13 cellular contexts compared by ENCODE assay signal in the genomic region with DNA sequence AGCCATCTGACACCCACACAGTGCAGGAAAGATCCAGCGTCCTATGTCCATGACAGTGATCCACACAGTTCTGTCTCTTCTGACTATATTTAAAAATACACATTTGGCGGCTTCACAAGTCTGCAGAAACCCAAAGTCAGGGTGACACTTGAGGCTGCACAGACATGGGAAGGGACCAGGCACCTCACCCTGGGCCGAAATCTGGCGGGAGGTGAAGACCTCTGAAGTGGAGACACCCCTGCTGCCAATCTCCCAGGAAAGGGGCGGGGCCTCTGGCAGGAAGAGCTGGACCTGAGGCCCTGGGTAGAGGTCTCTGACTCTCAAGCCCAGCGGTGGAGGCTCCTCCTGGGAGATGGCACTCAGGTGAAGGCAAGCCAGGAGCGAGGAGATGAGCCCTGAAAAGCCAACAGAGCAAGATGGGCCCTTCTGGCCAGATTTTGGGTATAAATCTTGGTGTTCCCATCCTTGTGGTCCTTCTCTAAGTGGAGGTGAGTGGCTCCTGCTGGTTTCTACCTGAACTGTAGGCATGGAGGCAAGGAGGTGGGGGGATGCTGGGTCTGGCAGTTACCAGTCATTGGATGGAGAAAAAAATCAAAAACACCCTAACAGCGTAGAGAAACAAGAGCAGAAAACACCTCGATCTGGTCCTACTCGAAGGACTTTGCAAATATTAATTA.
A peak's percentile ranks its signal among the peaks of the same experiment; 100 is the strongest.
DNase-seq lines count a peak whose midpoint lies in the region; ATAC-seq and TF ChIP-seq lines count a peak whose summit lies in the region.
"Had no signal": no experiment of that assay in that cellular context is flagged by ENCODE, and none has a peak within 500 bp of the region (broad histone marks: within the 10 kb centered on the region; RNA-seq: fewer than 3 reads in every experiment).

No MANE protein-coding gene starts in this region.

- H3K9me3 ChIP-seq in esophagus squamous epithelium = no peaks in the 10 kb centered on the region
- no peaks in the 10 kb centered on the region for H3K9me3 ChIP-seq in muscle layer of duodenum (ENCODE audit: control insufficient read depth in 1 of 2, low read length in 2 of 2)
- no peaks in the 10 kb centered on the region for H3K9me3 ChIP-seq in thoracic aorta

- H3K4me1 ChIP-seq in esophagus squamous epithelium (peaks cover 0 to 24% (median 0%) of the 10 kb centered on the region in 3 donors), muscle layer of duodenum (ENCODE audit: control insufficient read depth in 1 of 2, insufficient read depth in 2 of 2, low read length in 2 of 2) (peaks cover 0 to 12% of the 10 kb centered on the region in 2 donors), thoracic aorta (ENCODE audit: control insufficient read depth in 1 of 2, low read depth in 2 of 2) (peaks cover 3 to 17% of the 10 kb centered on the region in 2 donors)

- DNase-seq in activated CD4-positive, alpha-beta T cell treated with anti-CD3 and anti-CD28 coated beads, Interleukin-2, amount 10 ng/mL, durations not matched to agents 7 days and 5 days = no peak
- DNase-seq in activated CD4-positive, alpha-beta T cell treated with anti-CD3 and anti-CD28 coated beads for 48 hours = no peak
- DNase-seq in esophagus squamous epithelium (lab: John Stamatoyannopoulos, UW) = no peak
- DNase-seq in thoracic aorta (ENCODE audit: low spot score) = no peak
- DNase-seq in HuH-7 (ENCODE audit: low spot score) = no peak
- no peak for DNase-seq in NCI-H524 treated with DMSO at 0.1 percent for 48 hours (lab: John Stamatoyannopoulos, UW)
- DNase-seq: CD4-positive, CD25-positive, alpha-beta regulatory T cell; NCI-H2107; stimulated activated CD4-positive, alpha-beta T cell treated with anti-CD3 and anti-CD28 coated beads, Interleukin-4, amount 100 ng/mL, for 1 hour; WERI-Rb-1 had no signal

- intact Hi-C loops in esophagus squamous epithelium (cut with DNase I) = no loop called here

- H3K4me3 Mint-ChIP-seq in activated CD4-positive, alpha-beta T cell treated with anti-CD3 and anti-CD28 coated beads, Interleukin-2, amount 10 ng/mL, durations not matched to agents 7 days and 5 days = no peak overlapping the region

- H3K27ac Mint-ChIP-seq in activated CD4-positive, alpha-beta T cell treated with anti-CD3 and anti-CD28 coated beads, Interleukin-2, amount 10 ng/mL, durations not matched to agents 7 days and 5 days = peak overlapping the region; percentile 9

- H3K27me3 ChIP-seq in esophagus squamous epithelium (no peaks in the 10 kb centered on the region), muscle layer of duodenum (ENCODE audit: low read depth, low read length) (no peaks in the 10 kb centered on the region), thoracic aorta (replicated peaks; ENCODE audit: insufficient read depth) (no peaks in the 10 kb centered on the region)

- no peak for ATAC-seq in thoracic aorta (ENCODE audit: insufficient number of reproducible peaks, low FRiP score, low read depth)
- ATAC-seq in HG02840 (IDR thresholded peaks at IDR 0.05; ENCODE audit: low FRiP score, unreplicated experiment) = no peak

- H3K27ac ChIP-seq in esophagus squamous epithelium (peak overlapping the region; percentile 8 to 86 (median 72)), muscle layer of duodenum (ENCODE audit: low read length) (peak overlapping the region; percentile 34), thoracic aorta (peak overlapping the region; percentile 72 to 75)
- H3K27ac ChIP-seq: SK-N-MC, WERI-Rb-1 had no signal

- peaks cover 81% of the 10 kb centered on the region for H3K36me3 Mint-ChIP-seq in activated CD4-positive, alpha-beta T cell treated with anti-CD3 and anti-CD28 coated beads, Interleukin-2, amount 10 ng/mL, durations not matched to agents 7 days and 5 days (ENCODE audit: low read depth)

- H3K9me3 Mint-ChIP-seq in activated CD4-positive, alpha-beta T cell treated with anti-CD3 and anti-CD28 coated beads, Interleukin-2, amount 10 ng/mL, durations not matched to agents 7 days and 5 days = peaks cover 13% of the 10 kb centered on the region

- peaks cover 28% of the 10 kb centered on the region for H3K4me1 Mint-ChIP-seq in activated CD4-positive, alpha-beta T cell treated with anti-CD3 and anti-CD28 coated beads, Interleukin-2, amount 10 ng/mL, durations not matched to agents 7 days and 5 days

- TF ChIP-seq CTCF in esophagus squamous epithelium (IDR thresholded peaks at IDR 0.05) (no peak), thoracic aorta (IDR thresholded peaks at IDR 0.05) (no peak)

- no peak for TF ChIP-seq POLR2A in esophagus squamous epithelium (IDR thresholded peaks at IDR 0.05)

- no peaks in the 10 kb centered on the region for H3K27me3 Mint-ChIP-seq in activated CD4-positive, alpha-beta T cell treated with anti-CD3 and anti-CD28 coated beads, Interleukin-2, amount 10 ng/mL, durations not matched to agents 7 days and 5 days
- H3K27me3 Mint-ChIP-seq: CD4-positive, CD25-positive, alpha-beta regulatory T cell had no signal

- CTCF ChIA-PET in activated CD4-positive, alpha-beta T cell treated with anti-CD3 and anti-CD28 coated beads, Interleukin-2, amount 10 ng/mL, durations not matched to agents 7 days and 5 days (lab: Charles Lee) = interaction anchor here (0.9 to 1.0 kb wide), 2 partner anchors 8 to 152 kb away, joined by 3 read pairs; no protein-coding TSS in a partner anchor

- H3K4me3 ChIP-seq in esophagus squamous epithelium = no peak overlapping the region
- no peak overlapping the region for H3K4me3 ChIP-seq in muscle layer of duodenum (ENCODE audit: low read depth in 1 of 2, low read length in 2 of 2)
- no peak overlapping the region for H3K4me3 ChIP-seq in thoracic aorta
- H3K4me3 ChIP-seq: SK-N-MC had no signal

- H3K36me3 ChIP-seq in esophagus squamous epithelium = peaks cover 6 to 91% (median 16%) of the 10 kb centered on the region in 3 donors
- peaks cover 37 to 66% of the 10 kb centered on the region in 2 donors for H3K36me3 ChIP-seq in muscle layer of duodenum (ENCODE audit: control insufficient read depth in 1 of 2, insufficient read depth in 2 of 2, low read length in 2 of 2)
- H3K36me3 ChIP-seq in thoracic aorta = peaks cover 22% of the 10 kb centered on the region
- H3K36me3 ChIP-seq: WERI-Rb-1 had no signal

- POLR2A ChIA-PET in activated CD4-positive, alpha-beta T cell treated with anti-CD3 and anti-CD28 coated beads, Interleukin-2, amount 10 ng/mL, durations not matched to agents 7 days and 5 days (lab: Charles Lee) = no interaction called here

- WGBS in esophagus squamous epithelium, 2 donors = 90 to 99% methylated on average over 7 of the region's 10 CpGs
